In the genomic region with DNA sequence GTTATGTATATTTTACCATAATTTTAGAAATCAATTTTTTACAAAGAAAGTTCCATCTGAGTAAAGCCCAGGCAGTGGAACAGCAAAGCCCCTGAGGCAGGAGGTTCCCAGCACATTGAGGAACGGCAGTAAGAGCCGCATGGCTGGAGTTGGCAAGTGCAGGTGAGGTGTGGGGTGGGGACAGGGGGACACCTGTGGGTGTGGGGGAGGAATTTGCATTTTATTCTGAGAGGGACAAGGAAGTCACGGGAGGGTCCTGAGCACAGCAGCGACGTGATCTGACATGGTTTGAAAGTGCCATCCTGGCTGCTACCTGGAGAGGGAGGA, we compare ENCODE assay signal across 8 cellular contexts. TPM values are rescaled to one million over a fixed set of nuclear protein-coding genes. Genes with fewer than 3 reads are reported as not detected.
A peak's percentile ranks its signal among the peaks of the same experiment; 100 is the strongest.
DNase-seq lines count a peak whose midpoint lies in the region; ATAC-seq and TF ChIP-seq lines count a peak whose summit lies in the region.

No MANE protein-coding gene starts in this region.

- peak overlapping the region; percentile 98 for H3K9ac ChIP-seq in smooth muscle cell (ENCODE audit: low read depth)

- no peak for TF ChIP-seq POLR2A in erythroblast (IDR thresholded peaks at IDR 0.05; ENCODE audit: low read length)

- H3K4me1 Mint-ChIP-seq in GM23338: peaks cover 11% of the 10 kb centered on the region; the same call in 1 of the 3 replicates
- H3K4me1 Mint-ChIP-seq in activated naive CD8-positive, alpha-beta T cell (ENCODE audit: low read depth): peaks cover 2% of the 10 kb centered on the region
- peaks cover 9 to 13% of the 10 kb centered on the region in 2 donors for H3K4me1 Mint-ChIP-seq in immature natural killer cell

- H4K20me1 ChIP-seq in GM23338 (replicated peaks; ENCODE audit: insufficient read depth) (no peaks in the 10 kb centered on the region; the same call in 1 of the 2 replicates), smooth muscle cell (ENCODE audit: low read depth) (no peaks in the 10 kb centered on the region)

- H3K36me3 ChIP-seq in GM23338 (ENCODE audit: insufficient read depth): no peaks in the 10 kb centered on the region
- H3K36me3 ChIP-seq in smooth muscle cell (ENCODE audit: low read depth): no peaks in the 10 kb centered on the region
- peaks cover 6% of the 10 kb centered on the region for H3K36me3 ChIP-seq in MG63

- H3K27me3 Mint-ChIP-seq in GM23338 (ENCODE audit: insufficient read depth, low read depth, poor library complexity) (peaks cover 11% of the 10 kb centered on the region), immature natural killer cell (ENCODE audit: low read depth in 3 of 3) (peaks cover 0 to 2% (median 2%) of the 10 kb centered on the region in 3 donors)
- no peaks in the 10 kb centered on the region for H3K27me3 Mint-ChIP-seq in activated naive CD8-positive, alpha-beta T cell

- no peak overlapping the region for H2AFZ ChIP-seq in GM23338
- peak overlapping the region; percentile 0 for H2AFZ ChIP-seq in smooth muscle cell (ENCODE audit: low read depth)

- H3K79me2 ChIP-seq in GM23338 (replicated peaks; ENCODE audit: insufficient read depth) (no peaks in the 10 kb centered on the region), smooth muscle cell (ENCODE audit: low read depth) (no peaks in the 10 kb centered on the region)

- peak overlapping the region; percentile 56; the same call in 1 of the 2 replicates for H3K27ac Mint-ChIP-seq in GM23338
- peak overlapping the region; percentile 72 for H3K27ac Mint-ChIP-seq in activated naive CD8-positive, alpha-beta T cell
- peak overlapping the region in 4 of 6 donors; percentile 46 to 82 (median 74) for H3K27ac Mint-ChIP-seq in immature natural killer cell

- DNase-seq in GM23338 (ENCODE audit: low spot score): no peak
- no peak for DNase-seq in immature natural killer cell
- no peak for DNase-seq in smooth muscle cell (lab: John Stamatoyannopoulos, UW; ENCODE audit: unreplicated experiment)
- no peak for DNase-seq in MG63
- DNase-seq in NCI-H446 treated with DMSO at 0.1 percent for 48 hours (lab: John Stamatoyannopoulos, UW): no peak
- DNase-seq in erythroblast (lab: John Stamatoyannopoulos, UW): no peak

- WGBS in smooth muscle cell (ENCODE audit: low lambda C conversion rate): 82% methylated on average over 5 of the region's 5 CpGs

- H3F3A ChIP-seq in GM23338 (replicated peaks; ENCODE audit: low read depth) (0 out of 2 replicates have a peak, but pooled peaks cover 11% of the 10 kb centered on the region), smooth muscle cell (ENCODE audit: low read depth) (peaks cover 10% of the 10 kb centered on the region)

- no peaks in the 10 kb centered on the region for H3K9me2 ChIP-seq in GM23338 (ENCODE audit: insufficient read depth)

- H3K4me1 ChIP-seq in GM23338 (ENCODE audit: insufficient read depth) (no peaks in the 10 kb centered on the region), smooth muscle cell (ENCODE audit: low read depth) (peaks cover 6% of the 10 kb centered on the region)

- H3K9me3 ChIP-seq in smooth muscle cell (replicated peaks; ENCODE audit: low read depth): no peaks in the 10 kb centered on the region
- H3K9me3 ChIP-seq in MG63: no peaks in the 10 kb centered on the region

- ATAC-seq in GM23338 (no peak), GM21528 (IDR thresholded peaks at IDR 0.05; ENCODE audit: low FRiP score, unreplicated experiment) (no peak)

- no peak overlapping the region for H3K4me3 ChIP-seq in GM23338
- H3K4me3 ChIP-seq in smooth muscle cell: peak overlapping the region; percentile 44
- H3K4me3 ChIP-seq in MG63: no peak overlapping the region

- H3K36me3 Mint-ChIP-seq in GM23338 (ENCODE audit: low read depth) (peaks cover 27% of the 10 kb centered on the region), immature natural killer cell (peaks cover 3 to 6% (median 5%) of the 10 kb centered on the region in 3 donors)
- no peaks in the 10 kb centered on the region for H3K36me3 Mint-ChIP-seq in activated naive CD8-positive, alpha-beta T cell

- TF ChIP-seq CTCF in GM23338 (conservative IDR thresholded peaks at IDR 0.05; ENCODE audit: low read depth in 2 of 2) (no peak), smooth muscle cell (IDR thresholded peaks at IDR 0.05; ENCODE audit: borderline replicate concordance, insufficient read depth, poor library complexity, severe bottlenecking) (no peak)

- H3K4me2 ChIP-seq in GM23338 (no peak overlapping the region), smooth muscle cell (peak overlapping the region; percentile 85)

- no peak overlapping the region for H3K27ac ChIP-seq in GM23338 (ENCODE audit: low read depth)
- peak overlapping the region; percentile 100 for H3K27ac ChIP-seq in smooth muscle cell (ENCODE audit: low read depth)

- H3K9me3 Mint-ChIP-seq in GM23338 (peaks cover 3% of the 10 kb centered on the region; the same call in 1 of the 3 replicates), immature natural killer cell (no peaks in the 10 kb centered on the region)
- no peaks in the 10 kb centered on the region for H3K9me3 Mint-ChIP-seq in activated naive CD8-positive, alpha-beta T cell (ENCODE audit: low read depth)

- H3K27me3 ChIP-seq in GM23338 (ENCODE audit: insufficient read depth) (no peaks in the 10 kb centered on the region), smooth muscle cell (ENCODE audit: low read depth) (no peaks in the 10 kb centered on the region), MG63 (no peaks in the 10 kb centered on the region)

- H3K4me3 Mint-ChIP-seq in GM23338: no peak overlapping the region
- peak overlapping the region; percentile 82 for H3K4me3 Mint-ChIP-seq in activated naive CD8-positive, alpha-beta T cell
- H3K4me3 Mint-ChIP-seq in immature natural killer cell: peak overlapping the region in 3 of 5 donors; percentile 69 to 83 (median 82)

TF ChIP-seq in GM23338, 12 proteins besides CTCF, POLR2A, EP300 and RAD21:
- TF ChIP-seq POLR2AphosphoS5 (IDR thresholded peaks at IDR 0.05; ENCODE audit: low read depth) (no peak), REST (IDR thresholded peaks at IDR 0.05; ENCODE audit: unreplicated experiment) (no peak), CREB1 (CRISPR knock-in tag; IDR thresholded peaks at IDR 0.05; ENCODE audit: low read depth) (no peak), NANOG (IDR thresholded peaks at IDR 0.05; ENCODE audit: borderline replicate concordance) (no peak), ZNF331 (CRISPR knock-in tag; IDR thresholded peaks at IDR 0.05; ENCODE audit: low read depth) (no peak), STAT1 (IDR thresholded peaks at IDR 0.05; ENCODE audit: unreplicated experiment) (no peak)

RNA-seq across cellular contexts. Expression of gene ADI1, which starts 16.1 kb away (rescaled TPM):
- total RNA-seq in GM23338 (2014; rRNA removed; shearing (Covaris generic)): 16.3 and 17.3 TPM in 2 replicates
- polyA plus RNA-seq in GM23338 (2016; fragmentation: Nextera tagmentation; extraction: Ambion mirVana) (31.9 and 34.1 TPM in 2 replicates), immature natural killer cell (10 to 100 TPM; 31.0 to 66.1 (median 52.2) TPM), smooth muscle cell (30.9 and 35.0 TPM in 2 replicates)
- total RNA-seq in smooth muscle cell: 19.0 and 27.3 TPM in 2 replicates
- total RNA-seq in MG63 (2014; rRNA removed; shearing (Covaris generic); ENCODE audit: low replicate concordance): 75.8 and 78.9 TPM in 2 replicates

RNA-seq across cellular contexts. Expression of gene RNASEH1, which starts 22.7 kb away (rescaled TPM):
- total RNA-seq in GM23338 (2014; rRNA removed; shearing (Covaris generic)): 33.2 and 42.0 TPM in 2 replicates
- polyA plus RNA-seq in GM23338 (2016; fragmentation: Nextera tagmentation; extraction: Ambion mirVana): 35.5 and 40.7 TPM in 2 replicates
- 10 to 100 TPM; 26.6 to 43.2 (median 41.6) TPM for polyA plus RNA-seq in immature natural killer cell
- 18.3 and 22.0 TPM in 2 replicates for total RNA-seq in smooth muscle cell
- 32.7 and 39.2 TPM in 2 replicates for polyA plus RNA-seq in smooth muscle cell
- total RNA-seq in MG63 (2014; rRNA removed; shearing (Covaris generic); ENCODE audit: low replicate concordance): 26.0 and 71.0 TPM in 2 replicates

RNA-seq across cellular contexts. Expression of gene RPS7, which starts 39.6 kb away (rescaled TPM):
- total RNA-seq in GM23338 (2014; rRNA removed; shearing (Covaris generic)): 2,575 and 2,742 TPM in 2 replicates
- polyA plus RNA-seq in GM23338 (2016; fragmentation: Nextera tagmentation; extraction: Ambion mirVana) (2,161 and 2,244 TPM in 2 replicates), immature natural killer cell (1,000 to 10,000 TPM in 1 of 3 donors, 100 to 1,000 TPM in 2; 479 to 1,432 (median 642) TPM), smooth muscle cell (458 and 471 TPM in 2 replicates)
- 2,961 and 3,073 TPM in 2 replicates for total RNA-seq in smooth muscle cell
- total RNA-seq in MG63 (2014; rRNA removed; shearing (Covaris generic); ENCODE audit: low replicate concordance): 3,110 and 4,078 TPM in 2 replicates

RNA-seq across cellular contexts. Expression of gene COLEC11, which starts 59.5 kb away (rescaled TPM):
- total RNA-seq in GM23338 (2014; rRNA removed; shearing (Covaris generic)): 0.43 and 1.3 TPM in 2 replicates
- polyA plus RNA-seq in GM23338 (2016; fragmentation: Nextera tagmentation; extraction: Ambion mirVana) (1.5 and 1.8 TPM in 2 replicates), immature natural killer cell (not detected), smooth muscle cell (24.0 and 30.8 TPM in 2 replicates)
- 18.1 and 24.9 TPM in 2 replicates for total RNA-seq in smooth muscle cell
- total RNA-seq in MG63 (2014; rRNA removed; shearing (Covaris generic); ENCODE audit: low replicate concordance): 2.1 TPM in 1 of 2 replicates, not detected in the other
